Comparison of ENCODE assay signal across 19 cellular contexts in the genomic region with DNA sequence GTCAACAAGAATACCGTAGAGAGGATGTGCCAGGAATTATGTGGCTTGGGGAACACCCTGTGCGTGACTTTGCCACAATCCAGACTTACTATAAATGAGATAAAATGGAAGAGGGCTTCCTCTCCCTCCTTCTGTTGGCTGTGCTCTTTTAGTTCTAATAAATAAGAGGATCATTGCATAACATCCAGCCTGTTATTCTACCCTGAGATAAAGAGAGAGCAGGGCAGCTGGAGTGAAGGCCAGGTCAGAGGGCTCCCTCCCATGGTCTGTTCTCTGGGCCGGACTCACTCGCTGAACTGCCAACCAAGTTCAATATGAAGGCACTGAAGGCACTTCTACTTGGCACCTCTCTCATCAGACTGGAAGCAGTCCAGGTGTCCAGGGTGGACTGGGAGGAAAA.
DNase-seq lines count a peak whose midpoint lies in the region; ATAC-seq, FAIRE-seq and TF ChIP-seq lines count a peak whose summit lies in the region.
"Had no signal": no experiment of that assay in that cellular context is flagged by ENCODE, and none has a peak within 500 bp of the region (broad histone marks: within the 10 kb centered on the region; RNA-seq: fewer than 3 reads in every experiment).

No MANE protein-coding gene starts in this region.

- H3K9me3 Mint-ChIP-seq in activated naive CD8-positive, alpha-beta T cell treated with anti-CD3 and anti-CD28 coated beads, Interleukin-2, amount 50 U/mL, for 24 hours = peaks cover 5% of the 10 kb centered on the region
- H3K9me3 Mint-ChIP-seq in Calu3 (ENCODE audit: low read depth, unreplicated experiment) = no peaks in the 10 kb centered on the region

- H3K27ac ChIP-seq in VCaP = peak overlapping the region; percentile 27; the same call in 1 of the 2 replicates
- H3K27ac ChIP-seq in heart right ventricle = peak overlapping the region in 9 of 10 donors; percentile 0 to 60 (median 31)
- no peak overlapping the region for H3K27ac ChIP-seq in pancreas
- H3K27ac ChIP-seq: parathyroid adenoma had no signal

- peaks cover 2% of the 10 kb centered on the region for H3K36me3 Mint-ChIP-seq in activated naive CD8-positive, alpha-beta T cell treated with anti-CD3 and anti-CD28 coated beads, Interleukin-2, amount 50 U/mL, for 24 hours (ENCODE audit: low read depth)
- H3K36me3 Mint-ChIP-seq in Calu3 (ENCODE audit: insufficient read depth, unreplicated experiment) = no peaks in the 10 kb centered on the region
- H3K36me3 Mint-ChIP-seq: activated naive CD4-positive, alpha-beta T cell treated with anti-CD3 and anti-CD28 coated beads, Interleukin-2, amount 10 ng/mL, durations not matched to agents 7 days and 5 days had no signal

- FAIRE-seq in pancreas (lab: Jason Lieb, UNC) = no peak
- FAIRE-seq: bronchial epithelial cell had no signal

- no peaks in the 10 kb centered on the region for H3K27me3 Mint-ChIP-seq in activated naive CD8-positive, alpha-beta T cell treated with anti-CD3 and anti-CD28 coated beads, Interleukin-2, amount 50 U/mL, for 24 hours
- H3K27me3 Mint-ChIP-seq in Calu3 (ENCODE audit: unreplicated experiment) = no peaks in the 10 kb centered on the region
- H3K27me3 Mint-ChIP-seq: activated naive CD4-positive, alpha-beta T cell treated with anti-CD3 and anti-CD28 coated beads, Interleukin-2, amount 10 ng/mL, durations not matched to agents 7 days and 5 days; T-cell had no signal

- intact Hi-C loops in heart right ventricle (cut with DNase I) (loop anchor here in 3 of 10 donors (5.0 to 10.0 kb wide), 2 partner anchors 121 to 124 kb away; no protein-coding TSS in a partner anchor), pancreas (cut with DNase I) (no loop called here), Calu3 (cut with micrococcal nuclease; ENCODE audit: unreplicated experiment) (no loop called here)

- no peak overlapping the region for H3K27ac Mint-ChIP-seq in activated naive CD8-positive, alpha-beta T cell treated with anti-CD3 and anti-CD28 coated beads, Interleukin-2, amount 50 U/mL, for 24 hours
- H3K27ac Mint-ChIP-seq in Calu3 (ENCODE audit: unreplicated experiment) = no peak overlapping the region
- H3K27ac Mint-ChIP-seq: activated naive CD4-positive, alpha-beta T cell treated with anti-CD3 and anti-CD28 coated beads, Interleukin-2, amount 10 ng/mL, durations not matched to agents 7 days and 5 days; T-cell had no signal

- peaks cover 3% of the 10 kb centered on the region for H3K4me1 Mint-ChIP-seq in activated naive CD8-positive, alpha-beta T cell treated with anti-CD3 and anti-CD28 coated beads, Interleukin-2, amount 50 U/mL, for 24 hours
- H3K4me1 Mint-ChIP-seq in Calu3 (ENCODE audit: low read depth, unreplicated experiment) = no peaks in the 10 kb centered on the region
- H3K4me1 Mint-ChIP-seq: activated naive CD4-positive, alpha-beta T cell treated with anti-CD3 and anti-CD28 coated beads, Interleukin-2, amount 10 ng/mL, durations not matched to agents 7 days and 5 days; T-cell had no signal

- DNase-seq in Ammon's horn (ENCODE audit: low spot score) (peak; percentile 35), heart right ventricle (peak; percentile 58 to 73), pancreas (peak in 5 of 6 donors; percentile 45 to 67 (median 55)), middle frontal gyrus (ENCODE audit: extremely low spot score, low spot score) (no peak), Calu3 (no peak)
- no peak for DNase-seq in activated naive CD8-positive, alpha-beta T cell treated with anti-CD3 and anti-CD28 coated beads, Interleukin-2, amount 50 U/mL, for 24 hours
- DNase-seq: activated CD4-positive, CD25-positive, alpha-beta regulatory T cell; activated naive CD4-positive, alpha-beta T cell treated with anti-CD3 and anti-CD28 coated beads, Interleukin-2, amount 10 ng/mL, durations not matched to agents 7 days and 5 days; COR-L47; effector CD8-positive, alpha-beta T cell; KBM-7; NCI-H1436; NCI-H510A; T-cell had no signal

- H3K9me3 ChIP-seq in heart right ventricle (peaks cover 0 to 10% (median 0%) of the 10 kb centered on the region in 11 donors), pancreas (no peaks in the 10 kb centered on the region)

- H3K4me3 ChIP-seq in heart right ventricle (no peak overlapping the region), pancreas (no peak overlapping the region)

- 29 to 32% methylated on average over 4 of the region's 4 CpGs for WGBS in heart right ventricle, 2 donors
- 27 to 34% methylated on average over 4 of the region's 4 CpGs for WGBS in pancreas, 2 donors

- CTCF ChIA-PET in Calu3 (lab: Charles Lee) = no interaction called here

- no TSS peak for BruUV-seq in Calu3 (replicated peaks; lab: Mats Ljungman, UMichigan)

- peaks cover 0 to 86% (median 4%) of the 10 kb centered on the region in 9 donors for H3K36me3 ChIP-seq in heart right ventricle
- H3K36me3 ChIP-seq in pancreas = no peaks in the 10 kb centered on the region

- TF ChIP-seq CTCF in VCaP (conservative IDR thresholded peaks at IDR 0.05) (peak; percentile 32), heart right ventricle (IDR thresholded peaks at IDR 0.05) (peak in 6 of 9 donors; percentile 18 to 69 (median 39)), pancreas (IDR thresholded peaks at IDR 0.05) (no peak), Calu3 (IDR thresholded peaks at IDR 0.05; ENCODE audit: unreplicated experiment) (no peak)

- H3K4me3 Mint-ChIP-seq in activated naive CD8-positive, alpha-beta T cell treated with anti-CD3 and anti-CD28 coated beads, Interleukin-2, amount 50 U/mL, for 24 hours = no peak overlapping the region
- H3K4me3 Mint-ChIP-seq in Calu3 (ENCODE audit: low read depth, unreplicated experiment) = no peak overlapping the region
- H3K4me3 Mint-ChIP-seq: activated naive CD4-positive, alpha-beta T cell treated with anti-CD3 and anti-CD28 coated beads, Interleukin-2, amount 10 ng/mL, durations not matched to agents 7 days and 5 days; T-cell had no signal

- H3K27me3 ChIP-seq in heart right ventricle = no peaks in the 10 kb centered on the region
- H3K27me3 ChIP-seq in pancreas = no peaks in the 10 kb centered on the region

- peaks cover 0 to 46% (median 18%) of the 10 kb centered on the region in 9 donors for H3K4me1 ChIP-seq in heart right ventricle
- peaks cover 0 to 6% (median 5%) of the 10 kb centered on the region in 3 donors for H3K4me1 ChIP-seq in pancreas

- ATAC-seq in heart right ventricle (peak; percentile 70 to 94 (median 90)), pancreas (peak; percentile 84 to 99 (median 92)), GM21529 (IDR thresholded peaks at IDR 0.05; ENCODE audit: unreplicated experiment) (no peak)
- ATAC-seq in activated naive CD8-positive, alpha-beta T cell treated with anti-CD3 and anti-CD28 coated beads, Interleukin-2, amount 50 U/mL, for 24 hours = no peak
- ATAC-seq: Panc1, T-cell had no signal

Comparison
In these comparisons a context has a peak if more than half of its experiments do, and no peak if none do; other contexts are left out.
1. DNase-seq: peak in Ammon's horn (single experiment), heart right ventricle (2 of 2) and pancreas (5 of 6); none in middle frontal gyrus (single experiment), activated naive CD8-positive, alpha-beta T cell treated with anti-CD3 and anti-CD28 coated beads, Interleukin-2, amount 50 U/mL, for 24 hours (single experiment) and Calu3 (single experiment).
2. H3K27ac ChIP-seq: peak in VCaP (single experiment) and heart right ventricle (9 of 10); none in pancreas (0 of 4).
3. CTCF ChIP-seq: peak in VCaP (single experiment) and heart right ventricle (6 of 9); none in pancreas (0 of 4) and Calu3 (single experiment).
4. ATAC-seq: peak in heart right ventricle (8 of 8) and pancreas (4 of 4); none in activated naive CD8-positive, alpha-beta T cell treated with anti-CD3 and anti-CD28 coated beads, Interleukin-2, amount 50 U/mL, for 24 hours (single experiment) and GM21529 (single experiment).